Comparison of ENCODE assay signal across 10 cellular contexts in the genomic region with DNA sequence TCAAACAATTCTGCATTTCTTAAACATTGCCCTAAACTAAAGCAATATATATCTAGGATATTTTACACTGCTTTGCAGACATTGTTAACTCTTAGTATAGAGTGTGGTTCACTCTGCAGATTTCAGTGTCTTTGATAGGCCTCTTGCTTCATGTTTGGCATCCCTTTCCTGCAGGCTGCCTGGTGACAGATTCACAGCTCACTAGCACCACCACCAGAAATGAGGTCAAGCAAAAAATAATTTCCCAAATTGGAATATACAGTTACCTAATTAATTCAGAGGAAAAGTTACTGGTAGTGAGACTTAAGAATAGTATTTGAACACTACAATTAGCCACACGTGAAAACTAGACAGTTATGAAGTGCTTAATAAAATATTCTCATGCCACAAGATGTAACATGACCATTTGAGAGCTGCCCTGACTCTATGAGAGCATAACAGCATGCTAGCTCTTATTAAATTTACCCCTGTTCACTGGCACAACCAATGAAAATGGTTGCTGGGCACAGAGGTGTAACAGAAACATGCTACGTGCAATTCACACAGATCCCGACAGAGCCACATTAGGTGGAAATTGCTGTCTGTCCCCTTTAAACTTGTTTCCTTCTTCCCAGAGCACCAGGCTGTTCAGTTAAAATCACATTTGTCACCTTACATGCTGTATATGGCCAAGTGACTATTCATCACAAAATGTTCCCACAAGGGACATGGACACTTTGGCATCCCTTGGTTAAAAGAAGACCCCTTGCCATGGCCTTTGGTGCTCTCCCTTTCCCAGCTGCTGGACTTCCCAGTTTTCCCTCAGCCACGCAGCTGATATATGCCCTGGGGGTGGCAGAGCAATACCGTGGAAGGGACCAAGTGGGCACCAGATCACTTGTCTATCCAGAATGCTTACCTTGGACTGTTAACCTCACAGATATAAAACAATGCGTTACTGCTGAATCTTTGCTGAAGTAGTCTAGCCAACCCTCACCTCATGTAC. TPM values are rescaled to one million over a fixed set of nuclear protein-coding genes. Genes with fewer than 3 reads are reported as not detected.
DNase-seq lines count a peak whose midpoint lies in the region; ATAC-seq, FAIRE-seq and TF ChIP-seq lines count a peak whose summit lies in the region.
"Had no signal": no experiment of that assay in that cellular context is flagged by ENCODE, and none has a peak within 500 bp of the region (broad histone marks: within the 10 kb centered on the region; RNA-seq: fewer than 3 reads in every experiment).

No MANE protein-coding gene starts in this region.

- intact Hi-C loops in CD8-positive, alpha-beta T cell (cut with DNase I, micrococcal nuclease): no loop called here
- intact Hi-C loops in HepG2 (cut with micrococcal nuclease; ENCODE audit: unreplicated experiment): no loop called here

- 38% methylated on average over 6 of the region's 6 CpGs for WGBS in HepG2 (ENCODE audit: low lambda C conversion rate)

- in situ Hi-C loops in HepG2 (cut with HindIII; ENCODE audit: extremely low pct_ligation_motif_present, low pct_unique_long_range_greater_than_20kb): no loop called here

- no peak overlapping the region for H2AFZ ChIP-seq in HepG2 (ENCODE audit: low read length)

- POLR2A ChIA-PET in CD8-positive, alpha-beta T cell (lab: Charles Lee): no interaction called here
- POLR2A ChIA-PET in HepG2 (lab: Yijun Ruan, JAX): no interaction called here
- POLR2A ChIA-PET in GM10248 (lab: Yijun Ruan, JAX): interaction anchor here (0.5 kb wide), 1 partner anchor 319 kb away, joined by 3 read pairs; no protein-coding TSS in a partner anchor

- TF ChIP-seq RAD21 in Ishikawa (IDR thresholded peaks at IDR 0.05; ENCODE audit: low read depth): peak; percentile 56
- no peak for TF ChIP-seq RAD21 in HepG2 (CRISPR knock-in tag; IDR thresholded peaks at IDR 0.05)

- no peak for FAIRE-seq in HepG2 (lab: Jason Lieb, UNC)

- H3K4me3 Mint-ChIP-seq in CD8-positive, alpha-beta T cell: no peak overlapping the region

- peak overlapping the region; percentile 12 for H3K27ac Mint-ChIP-seq in CD8-positive, alpha-beta T cell

- H3K9me3 Mint-ChIP-seq in CD8-positive, alpha-beta T cell: peaks cover 10% of the 10 kb centered on the region

- H3K27me3 ChIP-seq in CD8-positive, alpha-beta T cell (ENCODE audit: insufficient read depth, low read length): no peaks in the 10 kb centered on the region
- 0 out of 5 replicates have a peak, but pooled peaks cover 0 to 3% of the 10 kb centered on the region in 2 experiments for H3K27me3 ChIP-seq in HepG2 (ENCODE audit: control insufficient read depth in 1 of 2, insufficient read depth in 2 of 2, low read length in 2 of 2)
- H3K27me3 ChIP-seq in effector memory CD4-positive, alpha-beta T cell (replicated peaks; ENCODE audit: control insufficient read depth, insufficient read depth, low read length, poor library complexity, severe bottlenecking): no peaks in the 10 kb centered on the region

- no TSS peak for BruUV-seq in HepG2 (replicated peaks; lab: Mats Ljungman, UMichigan)

- no peaks in the 10 kb centered on the region for H4K20me1 ChIP-seq in HepG2 (ENCODE audit: insufficient read depth, low read length)

- no peak overlapping the region for H3K4me3 ChIP-seq in CD8-positive, alpha-beta T cell (ENCODE audit: low read depth, low read length)
- no peak overlapping the region for H3K4me3 ChIP-seq in HepG2 (replicated peaks in 1 of 3; ENCODE audit: insufficient read depth in 1 of 3, low read depth in 2 of 3, low read length in 3 of 3)
- no peak overlapping the region for H3K4me3 ChIP-seq in effector memory CD4-positive, alpha-beta T cell (ENCODE audit: insufficient read depth, low read depth, low read length, poor library complexity, severe bottlenecking)
- H3K4me3 ChIP-seq: lung had no signal

- H3K4me1 Mint-ChIP-seq in CD8-positive, alpha-beta T cell (ENCODE audit: low read depth): no peaks in the 10 kb centered on the region

- TF ChIP-seq EP300 in Ishikawa (IDR thresholded peaks at IDR 0.05; ENCODE audit: borderline replicate concordance) (no peak), HepG2 (IDR thresholded peaks at IDR 0.05; ENCODE audit: low read depth in 2 of 2, low read length in 2 of 2) (no peak), HepG2 (CRISPR knock-in tag; IDR thresholded peaks at IDR 0.05; ENCODE audit: borderline replicate concordance) (no peak)

- DNase-seq in CD8-positive, alpha-beta T cell: no peak
- DNase-seq in astrocyte of the hippocampus (ENCODE audit: low read depth, low spot score): peak; percentile 16
- DNase-seq in HepG2 (ENCODE audit: low spot score): peak; percentile 13
- DNase-seq in GM10248 (ENCODE audit: extremely low spot score): no peak
- no peak for DNase-seq in effector memory CD4-positive, alpha-beta T cell
- no peak for DNase-seq in COR-L47 (lab: John Stamatoyannopoulos, UW)
- DNase-seq: NCI-H1048 had no signal

- no peak overlapping the region for H3K27ac ChIP-seq in CD8-positive, alpha-beta T cell (ENCODE audit: low read depth, low read length)
- no peak overlapping the region for H3K27ac ChIP-seq in HepG2 (ENCODE audit: extremely low read length, insufficient read depth, low read length)
- no peak overlapping the region for H3K27ac ChIP-seq in effector memory CD4-positive, alpha-beta T cell (ENCODE audit: insufficient read depth, low read length, poor library complexity, severe bottlenecking)

- no peak for ATAC-seq in CD8-positive, alpha-beta T cell
- ATAC-seq in HepG2: peak; percentile 71
- no peak for ATAC-seq in GM18519 (IDR thresholded peaks at IDR 0.05; ENCODE audit: low FRiP score, unreplicated experiment)

- no peaks in the 10 kb centered on the region for H3K36me3 ChIP-seq in CD8-positive, alpha-beta T cell (ENCODE audit: insufficient read depth, low read length)
- no peaks in the 10 kb centered on the region for H3K36me3 ChIP-seq in HepG2 (replicated peaks in 1 of 2; ENCODE audit: control insufficient read depth in 1 of 2, insufficient read depth in 2 of 2, low read length in 2 of 2)
- no peaks in the 10 kb centered on the region for H3K36me3 ChIP-seq in effector memory CD4-positive, alpha-beta T cell (ENCODE audit: control insufficient read depth, insufficient read depth, low read length)

- no peaks in the 10 kb centered on the region for H3K4me1 ChIP-seq in CD8-positive, alpha-beta T cell (ENCODE audit: insufficient read depth, low read length)
- H3K4me1 ChIP-seq in HepG2 (ENCODE audit: insufficient read depth, low read length): no peaks in the 10 kb centered on the region
- H3K4me1 ChIP-seq in effector memory CD4-positive, alpha-beta T cell (ENCODE audit: control insufficient read depth, insufficient read depth, low read length, poor library complexity, severe bottlenecking): no peaks in the 10 kb centered on the region

- H3K79me2 ChIP-seq in HepG2 (ENCODE audit: insufficient read depth, low read length): no peaks in the 10 kb centered on the region

- no peak for TF ChIP-seq POLR2A in HepG2 (IDR thresholded peaks at IDR 0.05; ENCODE audit: insufficient read depth in 1 of 2, low read depth in 2 of 2, low read length in 2 of 2)

- no peaks in the 10 kb centered on the region for H3K27me3 Mint-ChIP-seq in CD8-positive, alpha-beta T cell (ENCODE audit: low read depth)

- H3K36me3 Mint-ChIP-seq in CD8-positive, alpha-beta T cell: peaks cover 34% of the 10 kb centered on the region

- no peaks in the 10 kb centered on the region for H3K9me3 ChIP-seq in CD8-positive, alpha-beta T cell (ENCODE audit: low read length)
- H3K9me3 ChIP-seq in HepG2 (ENCODE audit: low read length): no peaks in the 10 kb centered on the region
- no peaks in the 10 kb centered on the region for H3K9me3 ChIP-seq in effector memory CD4-positive, alpha-beta T cell (ENCODE audit: control insufficient read depth, low read length)

- CTCF ChIA-PET in CD8-positive, alpha-beta T cell (lab: Charles Lee): interaction anchor here (0.6 kb wide), 1 partner anchor 75 kb away, joined by 3 read pairs; no protein-coding TSS in a partner anchor
- CTCF ChIA-PET in HepG2 (lab: Yijun Ruan, JAX; ENCODE audit: low intra/inter-chr PET ratio, low total read pairs) (interaction anchor here (1.2 kb wide), 1 partner anchor 91 kb away, joined by 4 read pairs; no protein-coding TSS in a partner anchor), GM10248 (lab: Yijun Ruan, JAX) (interaction anchor here (1.4 to 1.7 kb wide), 2 partner anchors 11 to 190 kb away, joined by 4 read pairs; no protein-coding TSS in a partner anchor)

- H3K4me2 ChIP-seq in HepG2 (ENCODE audit: low read depth, low read length): no peak overlapping the region

- H3K9ac ChIP-seq in HepG2 (ENCODE audit: insufficient read depth, low read depth, low read length): no peak overlapping the region

- no peak for TF ChIP-seq CTCF in CD8-positive, alpha-beta T cell (IDR thresholded peaks at IDR 0.05)
- TF ChIP-seq CTCF in HepG2 (CRISPR knock-in tag; IDR thresholded peaks at IDR 0.05): peak; percentile 51
- TF ChIP-seq CTCF in GM10248 (IDR thresholded peaks at IDR 0.05; ENCODE audit: control extremely low read depth, extremely low read depth, low read depth, missing control alignments): no peak

TF ChIP-seq in Ishikawa, 13 proteins besides CTCF, POLR2A, EP300 and RAD21 (continues in another document):
- TF ChIP-seq NFIC (IDR thresholded peaks at IDR 0.05): no peak

RNA-seq across cellular contexts. Expression of a gene that starts 35.7 kb away (rescaled TPM):
- 1 to 10 TPM; 1.7 to 1.8 TPM for total RNA-seq in CD8-positive, alpha-beta T cell
- total RNA-seq in HepG2 (2016; rRNA removed; fragmentation: Illumina TruSeq; extraction: Trizol): 0.29 and 0.46 TPM in 2 replicates
- total RNA-seq in HepG2 (2016; cell fraction: cytosol; rRNA removed; fragmentation: Illumina TruSeq; extraction: Trizol; ENCODE audit: low read depth): under 0.01 TPM in 1 of 2 replicates, not detected in the other
- total RNA-seq in HepG2 (2016; cell fraction: insoluble cytoplasmic fraction; rRNA removed; fragmentation: Illumina TruSeq; extraction: Trizol): 0.26 and 0.46 TPM in 2 replicates
- total RNA-seq in HepG2 (2016; cell fraction: membrane; rRNA removed; fragmentation: Illumina TruSeq; extraction: Trizol): 0.12 and 0.17 TPM in 2 replicates
- 0.25 TPM in 2 replicates for total RNA-seq in HepG2 (2016; cell fraction: nucleus; rRNA removed; fragmentation: Illumina TruSeq; extraction: Trizol)
- polyA plus RNA-seq in HepG2 (2011; rRNA removed): 0.16 and 0.18 TPM in 2 replicates
- polyA plus RNA-seq in HepG2 (2011; cell fraction: cytosol; rRNA removed): 0.08 and 0.21 TPM in 2 replicates
- polyA plus RNA-seq in HepG2 (2011; cell fraction: nucleus; rRNA removed): 0.08 and 0.24 TPM in 2 replicates
- 0.31 and 0.78 TPM in 2 replicates for polyA plus RNA-seq in HepG2 (2012)
- 0.03 and 0.05 TPM in 2 replicates for polyA plus RNA-seq in HepG2 (2016; cell fraction: cytosol; fragmentation: Illumina TruSeq; extraction: Trizol; ENCODE audit: low read depth)
- polyA plus RNA-seq in HepG2 (2016; cell fraction: insoluble cytoplasmic fraction; fragmentation: Illumina TruSeq; extraction: Trizol; ENCODE audit: low read depth): 0.28 and 0.29 TPM in 2 replicates
- polyA plus RNA-seq in HepG2 (2016; cell fraction: membrane; fragmentation: Illumina TruSeq; extraction: Trizol; ENCODE audit: low read depth): 0.05 and 0.06 TPM in 2 replicates
- 0.26 and 0.29 TPM in 2 replicates for polyA plus RNA-seq in HepG2 (2016; cell fraction: nucleus; fragmentation: Illumina TruSeq; extraction: Trizol; ENCODE audit: insufficient read depth, low read depth)
- 0.02 and 0.14 TPM in 2 replicates for polyA minus RNA-seq in HepG2 (2011; rRNA and poly(A)+ RNA removed; ENCODE audit: low replicate concordance)
- polyA minus RNA-seq in HepG2 (2011; cell fraction: cytosol; rRNA and poly(A)+ RNA removed): 0.18 and 0.30 TPM in 2 replicates
- polyA minus RNA-seq in HepG2 (2011; cell fraction: nucleus; rRNA and poly(A)+ RNA removed): 0.26 and 0.37 TPM in 2 replicates

Comparison
In these comparisons a context has a peak if more than half of its experiments do, and no peak if none do; other contexts are left out.
1. DNase-seq: peak in astrocyte of the hippocampus (single experiment) and HepG2 (single experiment); none in CD8-positive, alpha-beta T cell (0 of 7), GM10248 (single experiment), effector memory CD4-positive, alpha-beta T cell (0 of 3) and COR-L47 (single experiment).